Comparison of ENCODE assay signal across 20 cellular contexts in the genomic region with DNA sequence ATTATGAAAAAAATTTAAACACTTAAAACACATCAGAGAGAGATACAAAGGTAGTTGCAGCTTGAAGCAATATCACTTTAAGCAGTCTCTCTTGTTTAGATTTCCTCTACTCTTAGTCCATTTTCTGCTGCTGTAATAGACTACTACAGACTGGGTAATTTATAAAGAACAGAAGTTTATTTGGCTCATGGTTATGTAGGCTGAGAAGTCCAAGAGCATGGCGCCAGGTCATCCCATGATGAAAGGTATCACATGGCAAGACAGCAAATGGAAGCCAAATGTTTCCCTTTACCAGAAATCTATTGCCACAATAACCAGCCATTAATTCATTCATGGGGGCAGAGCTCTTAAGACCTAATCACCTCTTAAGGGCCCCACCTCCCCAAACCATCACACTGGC.
"Had no signal": no experiment of that assay in that cellular context is flagged by ENCODE, and none has a peak within 500 bp of the region (broad histone marks: within the 10 kb centered on the region; RNA-seq: fewer than 3 reads in every experiment).

No MANE protein-coding gene starts in this region.

- DNase-seq: activated CD4-positive, alpha-beta memory T cell treated with anti-CD3 and anti-CD28 coated beads for 36 hours; activated CD4-positive, alpha-beta T cell treated with anti-CD3 and anti-CD28 coated beads, Interleukin-2, amount 10 ng/mL, durations not matched to agents 7 days and 5 days; activated CD4-positive, CD25-positive, alpha-beta regulatory T cell; activated CD8-positive, alpha-beta memory T cell treated with anti-CD3 and anti-CD28 coated beads for 24 hours; activated gamma-delta T cell treated with Interleukin-2 at 50 U/mL for 16 hours; activated naive CD4-positive, alpha-beta T cell treated with anti-CD3 and anti-CD28 coated beads, Interleukin-2, amount 10 ng/mL, durations not matched to agents 7 days and 5 days; activated naive CD8-positive, alpha-beta T cell treated with anti-CD3 and anti-CD28 coated beads for 36 hours; activated T-cell treated with anti-CD3 and anti-CD28 coated beads, Interleukin-2, amount 50 U/mL, for 4 hours; brain microvascular endothelial cell; MM.1S; NCI-H1105; NCI-H1436 treated with DMSO at 0.1 percent for 48 hours; NCI-H187; NCI-H2081; NCI-H524 treated with DMSO at 0.1 percent for 48 hours; PC-3; SIG-M5; T-helper 17 cell; T-helper 9 cell had no signal

- H3K4me3 ChIP-seq: cardiac muscle cell had no signal

- ATAC-seq: activated T-cell treated with anti-CD3 and anti-CD28 coated beads, Interleukin-2, amount 50 U/mL, for 4 hours; PC-3; T-helper 17 cell had no signal

- H3K27ac ChIP-seq: brain microvascular endothelial cell, cardiac muscle cell had no signal

- H3K36me3 ChIP-seq: brain microvascular endothelial cell, cardiac muscle cell had no signal

- H3K27me3 ChIP-seq: brain microvascular endothelial cell, cardiac muscle cell had no signal
